In genomic region chr20:48905322-48905647, GRCh38 we compare ENCODE assay signal across 1 cellular context.
TF ChIP-seq lines count a peak whose summit lies in the region.

No MANE protein-coding gene starts in this region.

TF ChIP-seq in HepG2, 621 proteins besides CTCF, POLR2A, EP300 and RAD21:
- no peak for TF ChIP-seq FOXO4 (CRISPR knock-in tag; conservative IDR thresholded peaks at IDR 0.05)
- no peak for TF ChIP-seq NFIB (CRISPR knock-in tag; IDR thresholded peaks at IDR 0.05; ENCODE audit: borderline replicate concordance)
- no peak for TF ChIP-seq SUZ12 (IDR thresholded peaks at IDR 0.05; ENCODE audit: low read depth, low read length)
- 0 out of 2 replicates have a peak, but pooled peaks have one; percentile 13 for TF ChIP-seq ZFP90 (CRISPR knock-in tag; IDR thresholded peaks at IDR 0.05; ENCODE audit: borderline replicate concordance)
